Comparison of ENCODE assay signal across 8 cellular contexts in genomic region chr6:57389038-57389592, GRCh38.
DNase-seq lines count a peak whose midpoint lies in the region; ATAC-seq and TF ChIP-seq lines count a peak whose summit lies in the region.
"Not testable (repeated sequence)": the region's sequence is repeated elsewhere in the genome, so short reads cannot be mapped to it uniquely, and the experiment has no call there.

No MANE protein-coding gene starts in this region.

- not testable (repeated sequence) for H3K9ac ChIP-seq in IMR-90 (ENCODE audit: low read depth, low read length)

- H4K91ac ChIP-seq in IMR-90 (ENCODE audit: insufficient read depth, low read depth, low read length) = not testable (repeated sequence)

- not testable (repeated sequence) for H3K4ac ChIP-seq in IMR-90 (ENCODE audit: low read depth, low read length)

- TF ChIP-seq CTCF in IMR-90 (conservative IDR thresholded peaks at IDR 0.05; ENCODE audit: low read depth, low read length) = not testable (repeated sequence)

- not testable (repeated sequence) for H2BK15ac ChIP-seq in IMR-90 (ENCODE audit: low read depth, low read length)

- H3K9me3 Mint-ChIP-seq in central memory CD8-positive, alpha-beta T cell; stimulated activated naive B cell treated with anti-CD40 and anti-IgM and Interleukin-4, amounts not matched to agents 10 μg/mL and 1 μg/mL and 100 μg/mL, for 72 hours: not testable (repeated sequence)

- peaks cover 6 to 19% of the 10 kb centered on the region in 2 experiments; a peak in 2 of 4 replicates for H3K79me1 ChIP-seq in IMR-90 (ENCODE audit: low read depth in 1 of 2, low read length in 2 of 2)

- not testable (repeated sequence) for H3K36me3 ChIP-seq in IMR-90 (ENCODE audit: control insufficient read depth, insufficient read depth, low read length)

- H2BK120ac ChIP-seq in IMR-90 (ENCODE audit: low read depth, low read length) = 0 out of 2 replicates have a peak overlapping the region, but pooled peaks have one; percentile 60

- TF ChIP-seq POLR2A in IMR-90 (IDR thresholded peaks at IDR 0.05; ENCODE audit: low read depth, low read length) = not testable (repeated sequence)

- H3K27ac ChIP-seq in IMR-90 (ENCODE audit: insufficient read depth, low read length) = peak overlapping the region; percentile 29; the same call in 1 of the 2 replicates

- H2BK5ac ChIP-seq in IMR-90 (ENCODE audit: low read depth, low read length, poor library complexity, severe bottlenecking) = peak overlapping the region; percentile 13

- peak overlapping the region; percentile 14 for H3K27ac Mint-ChIP-seq in central memory CD8-positive, alpha-beta T cell (ENCODE audit: low read depth)
- not testable (repeated sequence) for H3K27ac Mint-ChIP-seq in stimulated activated naive B cell treated with anti-CD40 and anti-IgM and Interleukin-4, amounts not matched to agents 10 μg/mL and 1 μg/mL and 100 μg/mL, for 72 hours

- TF ChIP-seq RAD21 in IMR-90 (IDR thresholded peaks at IDR 0.05; ENCODE audit: low read length) = not testable (repeated sequence)

- H2AK5ac ChIP-seq in IMR-90 (ENCODE audit: low read depth, low read length) = peak overlapping the region; percentile 28; the same call in 1 of the 2 replicates

- peak overlapping the region; percentile 23; the same call in 1 of the 2 replicates for H3K18ac ChIP-seq in IMR-90 (ENCODE audit: low read depth, low read length)

- H3K4me2 ChIP-seq in IMR-90 (ENCODE audit: low read depth, low read length) = not testable (repeated sequence)

- POLR2A ChIA-PET in IMR-90 (lab: Charles Lee; ENCODE audit: unreplicated experiment) = not testable (repeated sequence)

- H2AK9ac ChIP-seq in IMR-90 (replicated peaks; ENCODE audit: low read depth, low read length, poor library complexity) = not testable (repeated sequence)

- WGBS in IMR-90 (ENCODE audit: extremely low coverage in 2 of 2, insufficient read length in 1 of 2), 2 experiments = no CpG with 5 or more reads among the region's 2 CpGs

- in situ Hi-C loops in IMR-90 (cut with MboI; ENCODE audit: low sequenced_read_pairs) = not testable (repeated sequence)

- peak overlapping the region; percentile 56; the same call in 1 of the 2 replicates for H4K5ac ChIP-seq in IMR-90 (ENCODE audit: low read depth, low read length)

- H4K8ac ChIP-seq in IMR-90 (ENCODE audit: low read depth in 2 of 2, low read length in 2 of 2) = not testable (repeated sequence)

- not testable (repeated sequence) for BruUV-seq in IMR-90 (replicated peaks; lab: Mats Ljungman, UMichigan)

- H3K4me3 ChIP-seq in IMR-90 (ENCODE audit: insufficient read depth, low read depth, low read length) = not testable (repeated sequence)

- CTCF ChIA-PET in IMR-90 (lab: Yijun Ruan, JAX) = not testable (repeated sequence)

- H3K27me3 ChIP-seq in IMR-90 (ENCODE audit: control insufficient read depth, insufficient read depth, low read length) = not testable (repeated sequence)

- not testable (repeated sequence) for H3K14ac ChIP-seq in IMR-90 (replicated peaks; ENCODE audit: low read depth, low read length)

- not testable (repeated sequence) for H2BK20ac ChIP-seq in IMR-90 (ENCODE audit: low read depth, low read length)

- H2AFZ ChIP-seq in IMR-90 (replicated peaks; ENCODE audit: low read length, poor library complexity) = not testable (repeated sequence)

- dilution Hi-C loops in IMR-90 (cut with HindIII; ENCODE audit: low sequenced_read_pairs, unreplicated experiment) = not testable (repeated sequence)

- H3K4me1 ChIP-seq in IMR-90 (ENCODE audit: control insufficient read depth, insufficient read depth, low read length) = not testable (repeated sequence)

- ATAC-seq in GM18868 (IDR thresholded peaks at IDR 0.05; ENCODE audit: unreplicated experiment) (peak; percentile 60), GM21390 (IDR thresholded peaks at IDR 0.05; ENCODE audit: unreplicated experiment) (peak; percentile 68), HG02588 (IDR thresholded peaks at IDR 0.05; ENCODE audit: unreplicated experiment) (peak; percentile 58), HG03039 (IDR thresholded peaks at IDR 0.05; ENCODE audit: unreplicated experiment) (peak; percentile 54), SK-N-SH treated with all-trans-retinoic acid at 6 μM for 48 hours (peak; percentile 52)
- not testable (repeated sequence) for ATAC-seq in IMR-90 (ENCODE audit: low read depth); central memory CD8-positive, alpha-beta T cell (replicated peaks; ENCODE audit: extremely low read depth, poor library complexity, severe bottlenecking)
- ATAC-seq in stimulated activated naive B cell treated with anti-CD40 and anti-IgM and Interleukin-4, amounts not matched to agents 10 μg/mL and 1 μg/mL and 100 μg/mL, for 72 hours (replicated peaks) = peak; percentile 33 to 46

- not testable (repeated sequence) for DNase-seq in IMR-90; central memory CD8-positive, alpha-beta T cell (ENCODE audit: low spot score in 2 of 2); stimulated activated naive B cell treated with anti-CD40 and anti-IgM and Interleukin-4, amounts not matched to agents 10 μg/mL and 1 μg/mL and 100 μg/mL, for 72 hours

- H3K4me3 Mint-ChIP-seq in central memory CD8-positive, alpha-beta T cell; stimulated activated naive B cell treated with anti-CD40 and anti-IgM and Interleukin-4, amounts not matched to agents 10 μg/mL and 1 μg/mL and 100 μg/mL, for 72 hours: not testable (repeated sequence)

- not testable (repeated sequence) for H3K36me3 Mint-ChIP-seq in central memory CD8-positive, alpha-beta T cell (ENCODE audit: insufficient read depth)
- H3K36me3 Mint-ChIP-seq in stimulated activated naive B cell treated with anti-CD40 and anti-IgM and Interleukin-4, amounts not matched to agents 10 μg/mL and 1 μg/mL and 100 μg/mL, for 72 hours = peaks cover 21 to 38% of the 10 kb centered on the region in 2 donors

- intact Hi-C loops in IMR-90 (cut with micrococcal nuclease) = not testable (repeated sequence)

- H3K27me3 Mint-ChIP-seq in central memory CD8-positive, alpha-beta T cell; stimulated activated naive B cell treated with anti-CD40 and anti-IgM and Interleukin-4, amounts not matched to agents 10 μg/mL and 1 μg/mL and 100 μg/mL, for 72 hours: not testable (repeated sequence)

- not testable (repeated sequence) for H3K23ac ChIP-seq in IMR-90 (ENCODE audit: low read depth, low read length)

- H3K9me3 ChIP-seq in IMR-90 (ENCODE audit: control insufficient read depth, insufficient read depth, low read length) = not testable (repeated sequence)

- H4K20me1 ChIP-seq in IMR-90 (ENCODE audit: insufficient read depth, low read length) = not testable (repeated sequence)

- H3K4me1 Mint-ChIP-seq in central memory CD8-positive, alpha-beta T cell = not testable (repeated sequence)
- H3K4me1 Mint-ChIP-seq in stimulated activated naive B cell treated with anti-CD40 and anti-IgM and Interleukin-4, amounts not matched to agents 10 μg/mL and 1 μg/mL and 100 μg/mL, for 72 hours = peaks cover 9 to 22% of the 10 kb centered on the region in 2 donors

- not testable (repeated sequence) for H3K9me1 ChIP-seq in IMR-90 (ENCODE audit: insufficient read depth, low read length)

- not testable (repeated sequence) for H3K56ac ChIP-seq in IMR-90 (ENCODE audit: extremely low read depth, insufficient read depth, low read length)
